In genomic region chr10:21526184-21526951, GRCh38 we compare ENCODE assay signal across 8 cellular contexts. TPM values are rescaled to one million over a fixed set of nuclear protein-coding genes. Genes with fewer than 3 reads are reported as not detected.
A peak's percentile ranks its signal among the peaks of the same experiment; 100 is the strongest.
DNase-seq lines count a peak whose midpoint lies in the region; ATAC-seq and TF ChIP-seq lines count a peak whose summit lies in the region.

No MANE protein-coding gene starts in this region.

- TF ChIP-seq CTCF in NB4 (IDR thresholded peaks at IDR 0.05; ENCODE audit: low read depth, low read length) (no peak), WTC11 (IDR thresholded peaks at IDR 0.05) (no peak), chondrocyte (IDR thresholded peaks at IDR 0.05) (peak; percentile 2)

- H3K27ac Mint-ChIP-seq in WTC11 (peak overlapping the region; percentile 99), chondrocyte (ENCODE audit: unreplicated experiment) (peak overlapping the region; percentile 100)

- peaks cover 52% of the 10 kb centered on the region for H3K4me1 Mint-ChIP-seq in WTC11
- peaks cover 64% of the 10 kb centered on the region for H3K4me1 Mint-ChIP-seq in chondrocyte (ENCODE audit: low read depth)

- H3K27me3 Mint-ChIP-seq in WTC11 (ENCODE audit: low read depth) (no peaks in the 10 kb centered on the region), chondrocyte (ENCODE audit: low read depth) (no peaks in the 10 kb centered on the region)

- POLR2A ChIA-PET in WTC11 (lab: Charles Lee), result interaction anchor here (0.6 to 5.1 kb wide), 14 partner anchors 8 to 703 kb away, joined by 3 to 155 read pairs (median 5); no protein-coding TSS in a partner anchor

- no peaks in the 10 kb centered on the region for H3K36me3 Mint-ChIP-seq in WTC11
- H3K36me3 Mint-ChIP-seq in chondrocyte (ENCODE audit: low read depth), result no peaks in the 10 kb centered on the region

- TF ChIP-seq POLR2A in NB4 (IDR thresholded peaks at IDR 0.05; ENCODE audit: extremely low read depth, insufficient read length), result no peak

- CTCF ChIA-PET in WTC11 (lab: Charles Lee), result interaction anchor here (0.7 to 3.2 kb wide), 9 partner anchors 8 to 427 kb away, joined by 3 to 35 read pairs (median 5); no protein-coding TSS in a partner anchor

- peak overlapping the region; percentile 86 for H3K4me3 Mint-ChIP-seq in WTC11
- peak overlapping the region; percentile 83 for H3K4me3 Mint-ChIP-seq in chondrocyte (ENCODE audit: unreplicated experiment)

- DNase-seq in ELF-1 (ENCODE audit: low read depth, low spot score) (peak; percentile 84), NB4 (ENCODE audit: low read depth) (peak; percentile 86), WTC11 (ENCODE audit: low spot score) (peak; percentile 68), chondrocyte (ENCODE audit: low spot score) (peak; percentile 95), kidney tubule cell (ENCODE audit: low spot score) (peak; percentile 85)
- peak; percentile 73 for DNase-seq in stimulated activated CD4-positive, alpha-beta T cell treated with anti-CD3 and anti-CD28 coated beads, Interleukin-15, amount 100 ng/mL, for 24 hours

- ATAC-seq in GM21825 (IDR thresholded peaks at IDR 0.05; ENCODE audit: unreplicated experiment) (peak; percentile 29), WTC11 (peak; percentile 71), GM18861 (IDR thresholded peaks at IDR 0.05; ENCODE audit: unreplicated experiment) (no peak)

- H3K9me3 Mint-ChIP-seq in WTC11 (no peaks in the 10 kb centered on the region), chondrocyte (ENCODE audit: low read depth) (no peaks in the 10 kb centered on the region)

- peak overlapping the region; percentile 79 for H3K4me3 ChIP-seq in NB4 (ENCODE audit: low read depth, low read length)

TF ChIP-seq in WTC11, 78 proteins besides CTCF, POLR2A, EP300 and RAD21:
- TF ChIP-seq SP1 (CRISPR knock-in tag; conservative IDR thresholded peaks at IDR 0.05) (peak; percentile 56; the same call in 1 of the 2 replicates), USF1 (CRISPR knock-in tag; IDR thresholded peaks at IDR 0.05) (0 out of 2 replicates have a peak, but pooled peaks have one; percentile 9), NFYB (CRISPR knock-in tag; conservative IDR thresholded peaks at IDR 0.05; ENCODE audit: low read depth) (0 out of 2 replicates have a peak, but pooled peaks have one; percentile 17), TP53 (CRISPR knock-in tag; IDR thresholded peaks at IDR 0.05) (0 out of 2 replicates have a peak, but pooled peaks have one; percentile 67), GABPB1 (CRISPR knock-in tag; IDR thresholded peaks at IDR 0.05) (no peak), NFATC4 (CRISPR knock-in tag; IDR thresholded peaks at IDR 0.05) (no peak), SMAD4 (CRISPR knock-in tag; IDR thresholded peaks at IDR 0.05) (peak; percentile 15; the same call in 1 of the 2 replicates), ARID4B (CRISPR knock-in tag; IDR thresholded peaks at IDR 0.05; ENCODE audit: borderline replicate concordance) (0 out of 2 replicates have a peak, but pooled peaks have one; percentile 23), ZBTB21 (CRISPR knock-in tag; IDR thresholded peaks at IDR 0.05; ENCODE audit: borderline replicate concordance) (peak; percentile 24; the same call in 1 of the 2 replicates), MAX (CRISPR knock-in tag; IDR thresholded peaks at IDR 0.05) (0 out of 2 replicates have a peak, but pooled peaks have one; percentile 39), NFE2L1 (CRISPR knock-in tag; IDR thresholded peaks at IDR 0.05) (no peak), ZBTB43 (CRISPR knock-in tag; IDR thresholded peaks at IDR 0.05) (peak; percentile 4; the same call in 1 of the 2 replicates), AFF4 (CRISPR knock-in tag; IDR thresholded peaks at IDR 0.05; ENCODE audit: borderline replicate concordance) (0 out of 2 replicates have a peak, but pooled peaks have one; percentile 29)

RNA-seq across cellular contexts. Expression of gene SKIDA1, which starts 0.9 kb away (rescaled TPM):
- total RNA-seq in WTC11 (2021), result 9.4 to 12.9 TPM (median 11.8 TPM) in 3 replicates
- 1.9 to 3.7 TPM (median 2.0 TPM) in 3 replicates for total RNA-seq in chondrocyte

RNA-seq across cellular contexts. Expression of gene MLLT10, which starts 7.7 kb away (rescaled TPM):
- 52.7 to 60.3 TPM (median 60.1 TPM) in 3 replicates for total RNA-seq in WTC11 (2021)
- 35.4 to 39.0 TPM (median 37.5 TPM) in 3 replicates for total RNA-seq in chondrocyte
